In the genomic region with DNA sequence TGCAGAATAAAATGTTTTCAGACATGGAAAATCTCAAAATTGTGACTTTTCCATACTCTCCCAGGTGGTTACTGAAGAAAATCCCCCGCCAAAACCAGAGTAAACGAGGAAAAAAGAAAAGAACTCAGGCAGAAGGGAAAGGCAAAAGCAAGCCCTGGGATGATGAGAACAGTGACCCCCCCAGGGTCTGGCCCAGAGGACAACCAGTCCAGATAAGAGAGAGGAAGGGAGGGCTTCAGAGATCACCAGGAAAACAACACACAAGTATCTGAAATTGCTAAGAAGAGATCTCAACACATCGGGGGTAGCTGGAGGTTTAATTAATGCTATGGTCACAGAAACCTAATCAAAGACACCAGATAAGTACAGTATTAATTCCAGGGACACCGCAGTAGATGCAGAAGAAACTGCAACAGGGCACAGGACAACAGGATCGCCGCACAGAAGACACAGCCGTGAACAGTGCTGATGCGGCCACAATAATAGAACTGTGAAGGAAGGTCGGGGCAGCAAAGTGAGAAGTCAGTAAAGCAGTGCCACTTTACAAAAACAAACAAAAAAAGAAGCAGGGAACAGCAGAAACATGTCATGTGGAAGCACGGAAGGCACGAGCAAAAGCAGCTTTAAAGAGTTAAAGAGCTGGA, we compare ENCODE assay signal across 1 cellular context.
TF ChIP-seq lines count a peak whose summit lies in the region.

No MANE protein-coding gene starts in this region.

TF ChIP-seq in HepG2, 621 proteins besides CTCF, POLR2A, EP300 and RAD21:
- TF ChIP-seq, protein P1, sequence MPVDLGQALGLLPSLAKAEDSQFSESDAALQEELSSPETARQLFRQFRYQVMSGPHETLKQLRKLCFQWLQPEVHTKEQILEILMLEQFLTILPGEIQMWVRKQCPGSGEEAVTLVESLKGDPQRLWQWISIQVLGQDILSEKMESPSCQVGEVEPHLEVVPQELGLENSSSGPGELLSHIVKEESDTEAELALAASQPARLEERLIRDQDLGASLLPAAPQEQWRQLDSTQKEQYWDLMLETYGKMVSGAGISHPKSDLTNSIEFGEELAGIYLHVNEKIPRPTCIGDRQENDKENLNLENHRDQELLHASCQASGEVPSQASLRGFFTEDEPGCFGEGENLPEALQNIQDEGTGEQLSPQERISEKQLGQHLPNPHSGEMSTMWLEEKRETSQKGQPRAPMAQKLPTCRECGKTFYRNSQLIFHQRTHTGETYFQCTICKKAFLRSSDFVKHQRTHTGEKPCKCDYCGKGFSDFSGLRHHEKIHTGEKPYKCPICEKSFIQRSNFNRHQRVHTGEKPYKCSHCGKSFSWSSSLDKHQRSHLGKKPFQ (CRISPR knock-in tag; IDR thresholded peaks at IDR 0.05; ENCODE audit: insufficient replicate concordance), result no peak
- TF ChIP-seq POLR2AphosphoS5 (IDR thresholded peaks at IDR 0.05; ENCODE audit: low read depth, low read length), result peak; percentile 19; the same call in 1 of the 2 replicates
